ENCODE assay signal across 31 cellular contexts in genomic region chr9:90684776-90685175, GRCh38. TPM values are rescaled to one million over a fixed set of nuclear protein-coding genes. Genes with fewer than 3 reads are reported as not detected.
"Had no signal": no experiment of that assay in that cellular context is flagged by ENCODE, and none has a peak within 500 bp of the region (broad histone marks: within the 10 kb centered on the region; RNA-seq: fewer than 3 reads in every experiment).

No MANE protein-coding gene starts in this region.

- H3K36me3 ChIP-seq: heart left ventricle, left ventricle myocardium inferior, lower lobe of right lung, neural progenitor cell, neutrophil, ovary, prostate gland, stomach, suprapubic skin, thoracic aorta, tibial artery, upper lobe of right lung had no signal

- H3K27me3 ChIP-seq: neural progenitor cell, neutrophil, ovary, stomach, suprapubic skin, tibial artery, upper lobe of right lung had no signal

- H3K4me3 ChIP-seq: heart left ventricle, left ventricle myocardium inferior, lower lobe of right lung, neural progenitor cell, ovary, prostate gland, skin epidermis, stomach, suprapubic skin, thoracic aorta, tibial artery, upper lobe of right lung had no signal

- H3K4me1 ChIP-seq: heart left ventricle, left ventricle myocardium inferior, lower lobe of right lung, neural progenitor cell, prostate gland, suprapubic skin, tibial artery, upper lobe of right lung had no signal

- ATAC-seq: heart left ventricle; lower lobe of right lung; natural killer cell; right cardiac atrium; sciatic nerve; stimulated activated naive B cell treated with anti-CD40 and anti-IgM and Interleukin-4, amounts not matched to agents 10 μg/mL and 1 μg/mL and 100 μg/mL, for 72 hours; stimulated activated naive CD8-positive, alpha-beta T cell treated with anti-CD3 and anti-CD28 coated beads, Interleukin-15, Interleukin-2, amounts not matched to agents 100 U/mL and 50 U/mL, for 24 hours; upper lobe of right lung had no signal

- H3K9me3 ChIP-seq: lower lobe of right lung, neutrophil, ovary, prostate gland, stomach, suprapubic skin, thoracic aorta, tibial artery, upper lobe of right lung had no signal

- DNase-seq: heart left ventricle; immature natural killer cell; islet precursor cell; left ventricle myocardium inferior; lower lobe of right lung; mammary epithelial cell; mesenchymal stem cell; naive B cell; natural killer cell; nephron progenitor cell; ovary; retina; right cardiac atrium; stimulated activated CD4-positive, alpha-beta T cell treated with anti-CD3 and anti-CD28 coated beads, Interleukin-12 subunit alpha, Interleukin-12 subunit beta, amount 100 ng/mL, for 4 hours; stimulated activated CD4-positive, alpha-beta T cell treated with anti-CD3 and anti-CD28 coated beads, Interleukin-15, amount 100 ng/mL, for 24 hours; stimulated activated CD4-positive, alpha-beta T cell treated with anti-CD3 and anti-CD28 coated beads, Interleukin-2, amount 100 ng/mL, for 24 hours; stimulated activated CD4-positive, alpha-beta T cell treated with anti-CD3 and anti-CD28 coated beads, Interleukin-4, amount 100 ng/mL, for 1 hour; stimulated activated naive B cell treated with anti-CD40 and anti-IgM and Interleukin-4, amounts not matched to agents 10 μg/mL and 1 μg/mL and 100 μg/mL, for 72 hours; stimulated activated naive CD8-positive, alpha-beta T cell treated with anti-CD3 and anti-CD28 coated beads, Interleukin-15, Interleukin-2, amounts not matched to agents 100 U/mL and 50 U/mL, for 24 hours; stomach; tibial artery; trophoblast cell; upper lobe of right lung had no signal

- H3K27ac ChIP-seq: heart left ventricle, left ventricle myocardium inferior, lower lobe of right lung, neural progenitor cell, neutrophil, ovary, prostate gland, skin epidermis, stomach, suprapubic skin, thoracic aorta, tibial artery, upper lobe of right lung had no signal

RNA-seq across cellular contexts. Expression of gene DIRAS2, which starts 42.2 kb away (rescaled TPM):
- total RNA-seq: lower lobe of right lung, mammary epithelial cell, mononuclear cell, natural killer cell, right cardiac atrium, thoracic aorta, upper lobe of right lung had no signal
